In the genomic region with DNA sequence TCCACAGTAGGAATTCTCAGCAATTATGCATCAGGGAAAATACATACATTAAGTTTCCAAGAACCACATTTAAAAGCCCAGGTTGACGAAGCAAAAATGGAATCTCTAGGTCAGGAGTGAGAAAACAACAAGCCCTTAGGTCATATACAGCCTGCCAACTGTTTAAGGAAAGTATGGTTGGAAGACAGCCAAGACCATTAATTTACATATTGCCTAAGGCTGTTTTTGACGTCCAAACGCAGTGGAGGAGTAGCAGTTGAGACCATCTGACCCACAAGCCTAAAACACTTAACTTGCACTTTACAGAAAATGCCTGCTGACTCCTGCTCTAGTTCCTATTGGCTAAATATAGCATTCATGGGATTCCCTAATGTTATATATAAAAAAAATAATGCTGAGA, we compare ENCODE assay signal across 1 cellular context.
TF ChIP-seq lines count a peak whose summit lies in the region.

No MANE protein-coding gene starts in this region.

TF ChIP-seq in WTC11, 78 proteins besides CTCF, POLR2A, EP300 and RAD21 (continued from another document):
- TF ChIP-seq, protein P1, sequence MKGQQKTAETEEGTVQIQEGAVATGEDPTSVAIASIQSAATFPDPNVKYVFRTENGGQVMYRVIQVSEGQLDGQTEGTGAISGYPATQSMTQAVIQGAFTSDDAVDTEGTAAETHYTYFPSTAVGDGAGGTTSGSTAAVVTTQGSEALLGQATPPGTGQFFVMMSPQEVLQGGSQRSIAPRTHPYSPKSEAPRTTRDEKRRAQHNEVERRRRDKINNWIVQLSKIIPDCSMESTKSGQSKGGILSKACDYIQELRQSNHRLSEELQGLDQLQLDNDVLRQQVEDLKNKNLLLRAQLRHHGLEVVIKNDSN (CRISPR knock-in tag; IDR thresholded peaks at IDR 0.05): no peak
- TF ChIP-seq SMAD4 (CRISPR knock-in tag; IDR thresholded peaks at IDR 0.05): no peak
- TF ChIP-seq ERG (CRISPR knock-in tag; IDR thresholded peaks at IDR 0.05): no peak
- TF ChIP-seq FOXP4 (CRISPR knock-in tag; IDR thresholded peaks at IDR 0.05): no peak
TF ChIP-seq in WTC11: peak in this region for 0.
